In the genomic region with DNA sequence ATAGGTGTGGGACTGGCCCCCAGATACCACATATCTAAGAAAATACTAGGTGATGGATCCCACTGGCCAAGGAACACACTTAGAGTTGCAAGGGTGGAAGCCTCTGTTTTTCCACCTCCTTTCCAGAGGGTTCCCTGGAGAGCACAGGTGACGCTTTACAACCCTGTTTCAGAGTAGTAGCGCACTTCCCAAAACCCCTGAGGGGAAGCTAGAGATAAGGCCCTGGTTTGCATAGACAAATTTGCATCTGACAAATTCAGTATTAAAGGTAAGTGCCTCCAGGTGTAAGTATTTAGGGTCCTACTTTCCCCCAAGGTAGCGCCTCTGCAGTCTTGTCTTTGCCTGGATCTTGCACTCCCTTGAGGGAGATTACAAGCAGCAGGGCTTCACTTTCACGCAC, we compare ENCODE assay signal across 10 cellular contexts. TPM values are rescaled to one million over a fixed set of nuclear protein-coding genes. Genes with fewer than 3 reads are reported as not detected.
DNase-seq lines count a peak whose midpoint lies in the region; ATAC-seq, FAIRE-seq and TF ChIP-seq lines count a peak whose summit lies in the region.
"Had no signal": no experiment of that assay in that cellular context is flagged by ENCODE, and none has a peak within 500 bp of the region (broad histone marks: within the 10 kb centered on the region; RNA-seq: fewer than 3 reads in every experiment).

No MANE protein-coding gene starts in this region.

- no peaks in the 10 kb centered on the region for H3K4me1 Mint-ChIP-seq in CD4-positive, alpha-beta T cell (ENCODE audit: low read depth)
- peaks cover 5% of the 10 kb centered on the region for H3K4me1 Mint-ChIP-seq in central memory CD8-positive, alpha-beta T cell
- peaks cover 4 to 12% (median 10%) of the 10 kb centered on the region in 7 donors for H3K4me1 Mint-ChIP-seq in naive thymus-derived CD4-positive, alpha-beta T cell

- no peaks in the 10 kb centered on the region for H3K36me3 Mint-ChIP-seq in CD4-positive, alpha-beta T cell (ENCODE audit: low read depth)
- no peaks in the 10 kb centered on the region for H3K36me3 Mint-ChIP-seq in central memory CD8-positive, alpha-beta T cell (ENCODE audit: insufficient read depth)
- peaks cover 0 to 14% (median 0%) of the 10 kb centered on the region in 5 donors for H3K36me3 Mint-ChIP-seq in naive thymus-derived CD4-positive, alpha-beta T cell

- H3K27me3 Mint-ChIP-seq in CD4-positive, alpha-beta T cell: peaks cover 57% of the 10 kb centered on the region
- peaks cover 72% of the 10 kb centered on the region for H3K27me3 Mint-ChIP-seq in central memory CD8-positive, alpha-beta T cell
- H3K27me3 Mint-ChIP-seq in naive thymus-derived CD4-positive, alpha-beta T cell: peaks cover 52 to 71% (median 59%) of the 10 kb centered on the region in 5 donors

- no peak for FAIRE-seq in RCC 7860 (lab: Jason Lieb, UNC)

- peak overlapping the region; percentile 62 for H3K4me3 Mint-ChIP-seq in CD4-positive, alpha-beta T cell
- peak overlapping the region; percentile 70 for H3K4me3 Mint-ChIP-seq in central memory CD8-positive, alpha-beta T cell
- peak overlapping the region; percentile 72 to 90 (median 78) for H3K4me3 Mint-ChIP-seq in naive thymus-derived CD4-positive, alpha-beta T cell

- no peaks in the 10 kb centered on the region for H3K9me3 ChIP-seq in CD4-positive, alpha-beta T cell (ENCODE audit: control insufficient read depth, low read length)
- no peaks in the 10 kb centered on the region for H3K9me3 ChIP-seq in naive thymus-derived CD4-positive, alpha-beta T cell (ENCODE audit: control insufficient read depth in 2 of 3, low read length in 3 of 3)
- H3K9me3 ChIP-seq: gastrocnemius medialis had no signal

- peaks cover 0 to 4% of the 10 kb centered on the region in 2 donors for H3K4me1 ChIP-seq in naive thymus-derived CD4-positive, alpha-beta T cell (ENCODE audit: control insufficient read depth in 2 of 2, insufficient read depth in 2 of 2, low read length in 2 of 2)
- H3K4me1 ChIP-seq: gastrocnemius medialis had no signal

- CTCF ChIA-PET in CD4-positive, alpha-beta T cell (lab: Charles Lee): no interaction called here
- CTCF ChIA-PET in naive thymus-derived CD4-positive, alpha-beta T cell (lab: Charles Lee): no interaction called here

- intact Hi-C loops in CD4-positive, alpha-beta T cell (cut with DNase I, micrococcal nuclease): no loop called here
- intact Hi-C loops in naive thymus-derived CD4-positive, alpha-beta T cell (cut with micrococcal nuclease): no loop called here

- in situ Hi-C loops in ACHN (cut with HindIII; ENCODE audit: low pct_ligation_motif_present, low pct_unique_long_range_greater_than_20kb, low sequenced_read_pairs): no loop called here

- no peak for DNase-seq in CD4-positive, alpha-beta T cell
- no peak for DNase-seq in central memory CD8-positive, alpha-beta T cell (ENCODE audit: low spot score in 2 of 2)
- no peak for DNase-seq in naive thymus-derived CD4-positive, alpha-beta T cell
- no peak for DNase-seq in NCI-H2029 treated with DMSO at 0.1 percent for 48 hours (lab: John Stamatoyannopoulos, UW)
- DNase-seq in activated effector memory CD4-positive, alpha-beta T cell treated with anti-CD3 and anti-CD28 coated beads, Interleukin-2, amount 50 U/mL, for 16 hours: no peak
- DNase-seq in RCC 7860 (ENCODE audit: low spot score): no peak
- DNase-seq in ACHN: no peak
- DNase-seq: gastrocnemius medialis, NCI-H226 had no signal

- H3K4me3 ChIP-seq in naive thymus-derived CD4-positive, alpha-beta T cell (ENCODE audit: low read length): no peak overlapping the region

- no peak overlapping the region for H3K27ac Mint-ChIP-seq in CD4-positive, alpha-beta T cell
- H3K27ac Mint-ChIP-seq in central memory CD8-positive, alpha-beta T cell (ENCODE audit: low read depth): no peak overlapping the region
- H3K27ac Mint-ChIP-seq in naive thymus-derived CD4-positive, alpha-beta T cell: no peak overlapping the region

- no peak for TF ChIP-seq CTCF in CD4-positive, alpha-beta T cell (IDR thresholded peaks at IDR 0.05)

- H3K36me3 ChIP-seq in naive thymus-derived CD4-positive, alpha-beta T cell (ENCODE audit: control insufficient read depth in 2 of 3, insufficient read depth in 3 of 3, low read length in 3 of 3): no peaks in the 10 kb centered on the region
- H3K36me3 ChIP-seq: gastrocnemius medialis had no signal

- H3K27me3 ChIP-seq in CD4-positive, alpha-beta T cell (ENCODE audit: control insufficient read depth, insufficient read depth, low read length): peaks cover 39% of the 10 kb centered on the region
- peaks cover 0 to 4% of the 10 kb centered on the region in 2 donors for H3K27me3 ChIP-seq in naive thymus-derived CD4-positive, alpha-beta T cell (ENCODE audit: control insufficient read depth in 2 of 2, insufficient read depth in 2 of 2, low read length in 2 of 2)

- H3K27ac ChIP-seq in CD4-positive, alpha-beta T cell (ENCODE audit: low read depth, low read length): no peak overlapping the region
- no peak overlapping the region for H3K27ac ChIP-seq in naive thymus-derived CD4-positive, alpha-beta T cell (ENCODE audit: low read depth, low read length)
- H3K27ac ChIP-seq: gastrocnemius medialis had no signal

- POLR2A ChIA-PET in CD4-positive, alpha-beta T cell (lab: Charles Lee): no interaction called here
- POLR2A ChIA-PET in naive thymus-derived CD4-positive, alpha-beta T cell (lab: Charles Lee): interaction anchor here (1.5 kb wide), 1 partner anchor 24 kb away, joined by 3 read pairs; no protein-coding TSS in a partner anchor

- no peak for ATAC-seq in CD4-positive, alpha-beta T cell (ENCODE audit: poor library complexity)
- peak; percentile 12 for ATAC-seq in HG03342 (IDR thresholded peaks at IDR 0.05; ENCODE audit: unreplicated experiment)
- no peak for ATAC-seq in central memory CD8-positive, alpha-beta T cell (replicated peaks; ENCODE audit: extremely low read depth, poor library complexity, severe bottlenecking)
- no peak for ATAC-seq in naive thymus-derived CD4-positive, alpha-beta T cell
- ATAC-seq: gastrocnemius medialis had no signal

- no peaks in the 10 kb centered on the region for H3K9me3 Mint-ChIP-seq in CD4-positive, alpha-beta T cell
- no peaks in the 10 kb centered on the region for H3K9me3 Mint-ChIP-seq in central memory CD8-positive, alpha-beta T cell
- H3K9me3 Mint-ChIP-seq in naive thymus-derived CD4-positive, alpha-beta T cell: peaks cover 0 to 2% (median 0%) of the 10 kb centered on the region in 11 donors

RNA-seq across cellular contexts. Expression of a gene that starts 0.5 kb away (rescaled TPM):
- total RNA-seq in CD4-positive, alpha-beta T cell: not detected
- total RNA-seq in naive thymus-derived CD4-positive, alpha-beta T cell: under 1 TPM in 1 of 5 experiments, not detected in 4; 0.20 TPM
- polyA plus RNA-seq in naive thymus-derived CD4-positive, alpha-beta T cell: 10 to 100 TPM in 1 of 2 donors, 1 to 10 TPM in 1; 4.5 to 14.7 TPM

RNA-seq across cellular contexts. Expression of a gene that starts 22.9 kb away (rescaled TPM):
- not detected for total RNA-seq in CD4-positive, alpha-beta T cell
- total RNA-seq in naive thymus-derived CD4-positive, alpha-beta T cell: not detected
- polyA plus RNA-seq in naive thymus-derived CD4-positive, alpha-beta T cell: not detected
- total RNA-seq: gastrocnemius medialis had no signal
